Comparison of ENCODE assay signal across 1 cellular context in the genomic region with DNA sequence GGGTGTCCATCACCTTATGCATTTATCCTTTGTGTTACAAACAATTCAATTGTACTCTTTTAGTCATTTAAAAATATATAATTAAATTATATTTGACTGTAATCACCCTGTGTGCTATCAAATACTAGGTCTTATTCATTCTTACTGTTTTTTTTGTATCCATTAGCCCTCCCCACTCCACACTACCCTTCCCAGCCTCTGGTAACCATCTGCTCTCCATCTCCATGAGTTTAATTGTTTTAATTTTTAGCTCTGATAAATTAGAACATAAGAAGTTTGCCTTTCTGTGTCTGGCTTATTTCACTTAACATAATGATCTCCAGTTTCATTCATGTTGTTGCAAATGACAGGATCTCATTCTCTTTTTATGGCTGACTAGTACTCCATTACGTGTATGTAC.
TF ChIP-seq lines count a peak whose summit lies in the region.

No MANE protein-coding gene starts in this region.

TF ChIP-seq in K562, 482 proteins besides CTCF, POLR2A, EP300 and RAD21:
- TF ChIP-seq RBM39 (optimal IDR thresholded peaks at IDR 0.05; ENCODE audit: low read depth, low read length) (no peak), PRMT5 (CRISPR knock-in tag; IDR thresholded peaks at IDR 0.05) (no peak), HMGN3 (IDR thresholded peaks at IDR 0.05; ENCODE audit: borderline replicate concordance, extremely low read depth, insufficient read length, low read depth, low read length) (no peak), ERF (CRISPR knock-in tag; IDR thresholded peaks at IDR 0.05) (no peak), ZNF146 (CRISPR knock-in tag; IDR thresholded peaks at IDR 0.05; ENCODE audit: unreplicated experiment) (peak; percentile 14)
- TF ChIP-seq, protein P1, sequence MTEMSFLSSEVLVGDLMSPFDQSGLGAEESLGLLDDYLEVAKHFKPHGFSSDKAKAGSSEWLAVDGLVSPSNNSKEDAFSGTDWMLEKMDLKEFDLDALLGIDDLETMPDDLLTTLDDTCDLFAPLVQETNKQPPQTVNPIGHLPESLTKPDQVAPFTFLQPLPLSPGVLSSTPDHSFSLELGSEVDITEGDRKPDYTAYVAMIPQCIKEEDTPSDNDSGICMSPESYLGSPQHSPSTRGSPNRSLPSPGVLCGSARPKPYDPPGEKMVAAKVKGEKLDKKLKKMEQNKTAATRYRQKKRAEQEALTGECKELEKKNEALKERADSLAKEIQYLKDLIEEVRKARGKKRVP (CRISPR knock-in tag; IDR thresholded peaks at IDR 0.05), result no peak
- TF ChIP-seq, protein P2, sequence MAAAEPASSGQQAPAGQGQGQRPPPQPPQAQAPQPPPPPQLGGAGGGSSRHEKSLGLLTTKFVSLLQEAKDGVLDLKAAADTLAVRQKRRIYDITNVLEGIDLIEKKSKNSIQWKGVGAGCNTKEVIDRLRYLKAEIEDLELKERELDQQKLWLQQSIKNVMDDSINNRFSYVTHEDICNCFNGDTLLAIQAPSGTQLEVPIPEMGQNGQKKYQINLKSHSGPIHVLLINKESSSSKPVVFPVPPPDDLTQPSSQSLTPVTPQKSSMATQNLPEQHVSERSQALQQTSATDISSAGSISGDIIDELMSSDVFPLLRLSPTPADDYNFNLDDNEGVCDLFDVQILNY (CRISPR knock-in tag; IDR thresholded peaks at IDR 0.05), result no peak
